In the genomic region with DNA sequence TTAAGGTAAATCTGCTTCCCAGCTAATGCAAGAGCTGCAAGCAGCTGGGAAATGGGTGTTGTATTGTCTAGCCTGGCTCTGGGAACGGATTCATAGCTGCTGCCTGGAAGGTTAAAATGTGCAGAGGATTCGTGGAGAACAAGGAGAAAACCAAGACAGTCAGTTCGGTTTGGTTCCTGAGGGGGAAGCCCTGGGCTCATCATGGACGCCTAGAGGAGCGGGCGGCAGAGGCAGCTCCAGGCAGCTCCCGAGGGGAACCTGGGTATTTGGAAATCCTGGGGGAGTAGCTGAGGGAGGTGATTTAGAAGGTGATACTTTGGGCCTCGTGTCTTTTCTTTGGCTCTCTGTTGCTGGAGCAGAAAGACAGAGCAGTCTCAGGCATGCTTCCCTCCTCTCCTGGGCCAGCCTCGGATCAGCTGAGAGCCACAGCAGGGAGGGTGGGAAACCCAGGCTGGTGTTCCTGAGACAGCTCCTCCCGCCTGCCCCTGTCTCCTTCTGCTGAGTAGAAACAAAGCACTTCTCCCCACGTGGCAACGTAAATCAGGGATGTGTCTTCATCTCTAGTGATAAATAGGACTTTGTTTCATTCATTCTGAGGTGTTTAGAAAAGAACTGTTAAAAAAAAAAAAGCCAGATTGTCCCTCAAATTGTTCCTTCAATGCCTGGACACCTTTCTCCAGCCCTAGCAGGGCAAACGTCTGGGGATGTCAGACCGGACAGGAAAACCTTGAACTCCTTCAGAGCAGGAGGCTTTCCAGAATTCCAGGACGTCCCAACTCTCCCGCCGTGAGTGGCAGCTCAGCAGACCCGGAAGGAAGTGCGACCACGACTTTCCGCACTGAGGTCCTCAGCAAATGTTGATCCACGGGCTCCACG, we compare ENCODE assay signal across 14 cellular contexts.
DNase-seq lines count a peak whose midpoint lies in the region; ATAC-seq, FAIRE-seq and TF ChIP-seq lines count a peak whose summit lies in the region.
"Had no signal": no experiment of that assay in that cellular context is flagged by ENCODE, and none has a peak within 500 bp of the region (broad histone marks: within the 10 kb centered on the region; RNA-seq: fewer than 3 reads in every experiment).

No MANE protein-coding gene starts in this region.

- no peak overlapping the region for H3K27ac Mint-ChIP-seq in effector memory CD8-positive, alpha-beta T cell
- H3K27ac Mint-ChIP-seq: activated naive CD4-positive, alpha-beta T cell treated with anti-CD3 and anti-CD28 coated beads, Interleukin-2, amount 50 U/mL, for 72 hours; stimulated activated naive CD8-positive, alpha-beta T cell treated with anti-CD3 and anti-CD28 coated beads, Interleukin-15, amount 100 ng/mL, for 72 hours had no signal

- H3K27me3 Mint-ChIP-seq in effector memory CD8-positive, alpha-beta T cell = peaks cover 0 to 26% of the 10 kb centered on the region in 2 donors

- no peak for DNase-seq in HepG2 (ENCODE audit: low spot score)
- DNase-seq in esophagus muscularis mucosa (ENCODE audit: extremely low spot score) = no peak
- DNase-seq in omental fat pad (ENCODE audit: low spot score) = no peak
- DNase-seq in effector memory CD8-positive, alpha-beta T cell = no peak
- DNase-seq in erythroblast (lab: John Stamatoyannopoulos, UW) = no peak
- DNase-seq in posterior vena cava (ENCODE audit: low spot score) = no peak
- DNase-seq: effector memory CD4-positive, alpha-beta T cell; NCI-H1105 treated with DMSO at 0.1 percent for 48 hours; stimulated activated CD4-positive, alpha-beta T cell treated with anti-CD3 and anti-CD28 coated beads, Interleukin-2, amount 100 ng/mL, for 24 hours; stimulated activated naive CD8-positive, alpha-beta T cell treated with anti-CD3 and anti-CD28 coated beads, Interleukin-15, amount 100 ng/mL, for 72 hours; T-helper 2 cell had no signal

- TF ChIP-seq CTCF in liver (IDR thresholded peaks at IDR 0.05; ENCODE audit: low read depth, low read length, missing input control) (no peak), HepG2 (CRISPR knock-in tag; IDR thresholded peaks at IDR 0.05) (no peak), esophagus muscularis mucosa (IDR thresholded peaks at IDR 0.05) (no peak), omental fat pad (IDR thresholded peaks at IDR 0.05) (no peak)

- no TSS peak for BruUV-seq in HepG2 (replicated peaks; lab: Mats Ljungman, UMichigan)

- no peak for FAIRE-seq in HepG2 (lab: Jason Lieb, UNC)

- H3K4me2 ChIP-seq in HepG2 (ENCODE audit: low read depth, low read length) = no peak overlapping the region

- intact Hi-C loops in HepG2 (cut with micrococcal nuclease; ENCODE audit: unreplicated experiment) (no loop called here), esophagus muscularis mucosa (cut with DNase I) (no loop called here), posterior vena cava (cut with DNase I) (no loop called here)

- H3K9me3 Mint-ChIP-seq in effector memory CD8-positive, alpha-beta T cell = no peaks in the 10 kb centered on the region
- H3K9me3 Mint-ChIP-seq: activated naive CD4-positive, alpha-beta T cell treated with anti-CD3 and anti-CD28 coated beads, Interleukin-2, amount 50 U/mL, for 72 hours; stimulated activated naive CD8-positive, alpha-beta T cell treated with anti-CD3 and anti-CD28 coated beads, Interleukin-15, amount 100 ng/mL, for 72 hours had no signal

- no peak for TF ChIP-seq EP300 in HepG2 (IDR thresholded peaks at IDR 0.05; ENCODE audit: low read depth in 2 of 2, low read length in 2 of 2)
- TF ChIP-seq EP300 in HepG2 (CRISPR knock-in tag; IDR thresholded peaks at IDR 0.05; ENCODE audit: borderline replicate concordance) = no peak
- TF ChIP-seq EP300 in esophagus muscularis mucosa (IDR thresholded peaks at IDR 0.05) = no peak

- H3K27ac ChIP-seq in liver (ENCODE audit: low read depth in 1 of 2, low read length in 2 of 2) (peak overlapping the region; percentile 27 to 48), HepG2 (ENCODE audit: extremely low read length, insufficient read depth, low read length) (no peak overlapping the region), esophagus muscularis mucosa (replicated peaks in 1 of 4) (peak overlapping the region in 3 of 4 donors; percentile 31 to 55 (median 32))

- H3K4me1 Mint-ChIP-seq in effector memory CD8-positive, alpha-beta T cell (ENCODE audit: low read depth in 2 of 2) = peaks cover 37 to 47% of the 10 kb centered on the region in 2 donors

- H3K79me2 ChIP-seq in HepG2 (ENCODE audit: insufficient read depth, low read length) = no peaks in the 10 kb centered on the region

- H3K9ac ChIP-seq in liver (ENCODE audit: low read depth in 1 of 2, low read length in 2 of 2) = no peak overlapping the region
- no peak overlapping the region for H3K9ac ChIP-seq in HepG2 (ENCODE audit: insufficient read depth, low read depth, low read length)

- H3K36me3 Mint-ChIP-seq in effector memory CD8-positive, alpha-beta T cell (ENCODE audit: insufficient read depth) = peaks cover 12% of the 10 kb centered on the region
- H3K36me3 Mint-ChIP-seq: activated naive CD4-positive, alpha-beta T cell treated with anti-CD3 and anti-CD28 coated beads, Interleukin-2, amount 50 U/mL, for 72 hours had no signal

- H3K9me3 ChIP-seq in liver (ENCODE audit: control insufficient read depth in 4 of 4, low read length in 3 of 4) (no peaks in the 10 kb centered on the region), HepG2 (ENCODE audit: low read length) (no peaks in the 10 kb centered on the region), esophagus muscularis mucosa (no peaks in the 10 kb centered on the region)

- in situ Hi-C loops in HepG2 (cut with HindIII; ENCODE audit: extremely low pct_ligation_motif_present, low pct_unique_long_range_greater_than_20kb) = no loop called here

- H3K4me1 ChIP-seq in liver (ENCODE audit: control insufficient read depth in 4 of 4, insufficient read depth in 4 of 4, low read length in 3 of 4) (peaks cover 0 to 6% (median 1%) of the 10 kb centered on the region in 4 donors), HepG2 (ENCODE audit: insufficient read depth, low read length) (peaks cover 18% of the 10 kb centered on the region), esophagus muscularis mucosa (peaks cover 25 to 45% (median 36%) of the 10 kb centered on the region in 4 donors)

- WGBS in liver = 71% methylated on average over 23 of the region's 23 CpGs
- 31% methylated on average over 23 of the region's 23 CpGs for WGBS in HepG2 (ENCODE audit: low lambda C conversion rate)
- 68% methylated on average over 23 of the region's 23 CpGs for WGBS in esophagus muscularis mucosa

- POLR2A ChIA-PET in HepG2 (lab: Yijun Ruan, JAX) = no interaction called here

- TF ChIP-seq POLR2A in HepG2 (IDR thresholded peaks at IDR 0.05; ENCODE audit: insufficient read depth in 1 of 2, low read depth in 2 of 2, low read length in 2 of 2) (no peak), esophagus muscularis mucosa (IDR thresholded peaks at IDR 0.05; ENCODE audit: low read depth) (no peak), erythroblast (IDR thresholded peaks at IDR 0.05; ENCODE audit: low read length) (no peak)

- H4K20me1 ChIP-seq in HepG2 (ENCODE audit: insufficient read depth, low read length) = no peaks in the 10 kb centered on the region

- H3K4me3 ChIP-seq in liver (ENCODE audit: low read depth in 1 of 3, low read length in 3 of 3) (no peak overlapping the region), HepG2 (replicated peaks in 1 of 3; ENCODE audit: insufficient read depth in 1 of 3, low read depth in 2 of 3, low read length in 3 of 3) (no peak overlapping the region), esophagus muscularis mucosa (no peak overlapping the region)

- H3K36me3 ChIP-seq in liver (ENCODE audit: control insufficient read depth in 4 of 4, insufficient read depth in 3 of 4, low read depth in 1 of 4, low read length in 3 of 4) (no peaks in the 10 kb centered on the region), HepG2 (replicated peaks in 1 of 2; ENCODE audit: control insufficient read depth in 1 of 2, insufficient read depth in 2 of 2, low read length in 2 of 2) (no peaks in the 10 kb centered on the region), esophagus muscularis mucosa (no peaks in the 10 kb centered on the region)

- TF ChIP-seq RAD21 in liver (IDR thresholded peaks at IDR 0.05) (no peak), HepG2 (CRISPR knock-in tag; IDR thresholded peaks at IDR 0.05) (no peak)

- no peak overlapping the region for H3K4me3 Mint-ChIP-seq in effector memory CD8-positive, alpha-beta T cell

- CTCF ChIA-PET in HepG2 (lab: Yijun Ruan, JAX; ENCODE audit: low intra/inter-chr PET ratio, low total read pairs) = no interaction called here

- H3K27me3 ChIP-seq in liver (ENCODE audit: control insufficient read depth in 4 of 4, insufficient read depth in 4 of 4, low read length in 3 of 4) (no peaks in the 10 kb centered on the region), HepG2 (ENCODE audit: control insufficient read depth in 1 of 2, insufficient read depth in 2 of 2, low read length in 2 of 2) (peaks cover 23 to 75% of the 10 kb centered on the region in 2 experiments), esophagus muscularis mucosa (peaks cover 0 to 5% (median 0%) of the 10 kb centered on the region in 4 donors)

- no peak for ATAC-seq in HepG2
- peak; percentile 45 for ATAC-seq in omental fat pad (ENCODE audit: low FRiP score)
- ATAC-seq in effector memory CD8-positive, alpha-beta T cell (replicated peaks) = no peak
- no peak for ATAC-seq in HG03521 (IDR thresholded peaks at IDR 0.05; ENCODE audit: unreplicated experiment)
- ATAC-seq: activated naive CD4-positive, alpha-beta T cell treated with anti-CD3 and anti-CD28 coated beads, Interleukin-2, amount 50 U/mL, for 72 hours; stimulated activated naive CD8-positive, alpha-beta T cell treated with anti-CD3 and anti-CD28 coated beads, Interleukin-15, amount 100 ng/mL, for 72 hours had no signal

- H2AFZ ChIP-seq in HepG2 (ENCODE audit: low read length) = no peak overlapping the region

TF ChIP-seq in liver, 16 proteins besides CTCF, POLR2A, EP300 and RAD21:
- TF ChIP-seq, protein P1, sequence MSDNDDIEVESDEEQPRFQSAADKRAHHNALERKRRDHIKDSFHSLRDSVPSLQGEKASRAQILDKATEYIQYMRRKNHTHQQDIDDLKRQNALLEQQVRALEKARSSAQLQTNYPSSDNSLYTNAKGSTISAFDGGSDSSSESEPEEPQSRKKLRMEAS (IDR thresholded peaks at IDR 0.05) = no peak
- peak; percentile 35 for TF ChIP-seq NR2F2 (IDR thresholded peaks at IDR 0.05)

TF ChIP-seq in HepG2, 621 proteins besides CTCF, POLR2A, EP300 and RAD21 (continues in another document):
- TF ChIP-seq ZNF777 (CRISPR knock-in tag; IDR thresholded peaks at IDR 0.05) (no peak), FIP1L1 (IDR thresholded peaks at IDR 0.05; ENCODE audit: borderline replicate concordance, insufficient read depth, low read depth, low read length) (no peak), ZFAT (CRISPR knock-in tag; conservative IDR thresholded peaks at IDR 0.05) (no peak), ZNF10 (CRISPR knock-in tag; IDR thresholded peaks at IDR 0.05; ENCODE audit: borderline replicate concordance, low read depth) (no peak), SIX4 (CRISPR knock-in tag; IDR thresholded peaks at IDR 0.05) (no peak), ZFX (CRISPR knock-in tag; IDR thresholded peaks at IDR 0.05; ENCODE audit: low read depth) (no peak), XRCC5 (optimal IDR thresholded peaks at IDR 0.05; ENCODE audit: low read length) (no peak), ZFP90 (CRISPR knock-in tag; IDR thresholded peaks at IDR 0.05; ENCODE audit: borderline replicate concordance) (no peak), ZNF567 (CRISPR knock-in tag; IDR thresholded peaks at IDR 0.05; ENCODE audit: borderline replicate concordance) (no peak)
